In genomic region chr22:20459862-20460261, GRCh38 we compare ENCODE assay signal across 1 cellular context.
A peak's percentile ranks its signal among the peaks of the same experiment; 100 is the strongest.
TF ChIP-seq lines count a peak whose summit lies in the region.

No MANE protein-coding gene starts in this region.

TF ChIP-seq in K562, 482 proteins besides CTCF, POLR2A, EP300 and RAD21 (continued from another document):
- TF ChIP-seq ZNF609 (CRISPR knock-in tag; IDR thresholded peaks at IDR 0.05; ENCODE audit: borderline replicate concordance), result no peak
- no peak for TF ChIP-seq SMARCA4 (IDR thresholded peaks at IDR 0.05)
- no peak for TF ChIP-seq HES1 (IDR thresholded peaks at IDR 0.05; ENCODE audit: low read depth)
- no peak for TF ChIP-seq ZNF75A (CRISPR knock-in tag; IDR thresholded peaks at IDR 0.05)
- TF ChIP-seq NFIX (CRISPR knock-in tag; IDR thresholded peaks at IDR 0.05; ENCODE audit: low read depth), result no peak
- TF ChIP-seq PHB2 (IDR thresholded peaks at IDR 0.05; ENCODE audit: low read depth), result no peak
- TF ChIP-seq STAT6 (CRISPR knock-in tag; IDR thresholded peaks at IDR 0.05), result no peak
- TF ChIP-seq GTF2E2 (tag; IDR thresholded peaks at IDR 0.05), result no peak
- peak; percentile 33 for TF ChIP-seq HMGN3 (IDR thresholded peaks at IDR 0.05; ENCODE audit: borderline replicate concordance, extremely low read depth, insufficient read length, low read depth, low read length)
- TF ChIP-seq ZBTB26 (CRISPR knock-in tag; IDR thresholded peaks at IDR 0.05), result no peak
- TF ChIP-seq ID3 (CRISPR knock-in tag; IDR thresholded peaks at IDR 0.05), result no peak
- no peak for TF ChIP-seq ID3 (tag; IDR thresholded peaks at IDR 0.05)
- TF ChIP-seq ZNF511 (CRISPR knock-in tag; IDR thresholded peaks at IDR 0.05), result no peak
- TF ChIP-seq STAT5A (IDR thresholded peaks at IDR 0.05; ENCODE audit: borderline replicate concordance, low read length), result no peak
- TF ChIP-seq SMC3 (conservative IDR thresholded peaks at IDR 0.05; ENCODE audit: insufficient read depth, low read depth, low read length), result no peak
- TF ChIP-seq ZNF384 (IDR thresholded peaks at IDR 0.05; ENCODE audit: low read depth, low read length), result no peak
- no peak for TF ChIP-seq ZBTB5 (IDR thresholded peaks at IDR 0.05)
- no peak for TF ChIP-seq ZNF175 (CRISPR knock-in tag; IDR thresholded peaks at IDR 0.05; ENCODE audit: low read depth)
- TF ChIP-seq POLR3A (IDR thresholded peaks at IDR 0.05; ENCODE audit: borderline replicate concordance, extremely low read depth, insufficient read depth, insufficient read length), result no peak
- no peak for TF ChIP-seq SRF (CRISPR knock-in tag; IDR thresholded peaks at IDR 0.05)
- TF ChIP-seq NFE2L1 (tag; IDR thresholded peaks at IDR 0.05; ENCODE audit: borderline replicate concordance, low read depth), result no peak
- TF ChIP-seq PHTF2 (CRISPR knock-in tag; IDR thresholded peaks at IDR 0.05), result no peak
- TF ChIP-seq ETS1 (conservative IDR thresholded peaks at IDR 0.05; ENCODE audit: control insufficient read depth, low read depth, low read length), result 0 out of 2 replicates have a peak, but pooled peaks have one; percentile 30
- TF ChIP-seq FOS (IDR thresholded peaks at IDR 0.05; ENCODE audit: extremely low read depth, insufficient read length), result no peak
TF ChIP-seq in K562: peak in this region for 10.
